Comparison of ENCODE assay signal across 1 cellular context in the genomic region with DNA sequence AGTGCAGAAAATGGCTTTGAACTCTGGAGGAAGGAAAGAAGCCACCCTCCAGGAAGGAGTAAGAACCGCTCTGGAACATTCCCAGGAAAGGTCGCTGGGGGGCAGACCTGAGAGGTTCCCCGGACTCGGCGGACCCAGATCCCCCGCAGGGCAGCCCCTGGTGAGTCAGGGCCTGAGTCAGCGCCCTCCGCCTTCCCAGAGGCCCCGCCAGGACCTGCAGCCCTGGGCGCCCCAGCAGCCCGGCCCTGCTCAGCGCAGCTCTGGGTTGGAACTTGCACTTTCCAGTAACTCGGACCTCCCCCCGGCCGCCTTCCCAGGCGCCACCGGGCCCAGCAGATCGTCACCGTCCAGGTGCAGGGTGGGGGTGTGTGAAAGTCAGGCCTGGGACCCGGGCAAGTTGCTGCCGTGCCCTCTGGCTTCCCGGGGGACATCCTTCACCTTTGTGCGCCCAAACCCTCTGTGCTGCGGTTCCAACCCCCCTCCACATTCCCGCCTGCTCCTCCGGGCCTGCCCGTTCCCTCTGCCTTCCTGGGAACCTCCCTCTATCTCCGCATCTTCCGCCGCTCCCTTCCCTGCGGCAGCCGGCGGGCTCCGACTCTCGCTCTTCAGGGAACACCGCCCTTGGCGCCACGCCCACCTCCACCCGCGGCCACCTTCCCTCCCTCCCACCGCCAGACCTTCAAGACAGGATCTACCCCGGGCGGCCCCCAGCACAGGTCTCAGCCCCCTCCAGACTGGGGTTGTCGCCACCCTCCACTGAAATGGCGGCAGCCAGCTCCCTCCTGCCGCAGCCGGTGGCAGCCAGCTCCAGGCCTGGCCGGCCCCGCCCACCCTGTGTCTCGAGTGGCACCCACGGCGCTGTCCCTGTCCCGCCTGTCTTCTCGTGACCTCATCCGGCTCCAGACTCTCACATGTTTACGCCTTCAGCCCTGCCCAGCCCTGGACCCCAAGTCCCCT.
A peak's percentile ranks its signal among the peaks of the same experiment; 100 is the strongest.
TF ChIP-seq lines count a peak whose summit lies in the region.

No MANE protein-coding gene starts in this region.

TF ChIP-seq in HepG2, 621 proteins besides CTCF, POLR2A, EP300 and RAD21 (continued from another document and continues in another):
- TF ChIP-seq, protein P1, sequence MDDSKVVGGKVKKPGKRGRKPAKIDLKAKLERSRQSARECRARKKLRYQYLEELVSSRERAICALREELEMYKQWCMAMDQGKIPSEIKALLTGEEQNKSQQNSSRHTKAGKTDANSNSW (CRISPR knock-in tag; IDR thresholded peaks at IDR 0.05; ENCODE audit: borderline replicate concordance): no peak
- TF ChIP-seq PHF8 (CRISPR knock-in tag; IDR thresholded peaks at IDR 0.05) (peak; percentile 84), ZSCAN22 (CRISPR knock-in tag; IDR thresholded peaks at IDR 0.05) (no peak), HOXA7 (CRISPR knock-in tag; IDR thresholded peaks at IDR 0.05) (no peak), DNMT1 (CRISPR knock-in tag; IDR thresholded peaks at IDR 0.05) (no peak), ZNF207 (IDR thresholded peaks at IDR 0.05; ENCODE audit: borderline replicate concordance) (no peak), MTF1 (CRISPR knock-in tag; IDR thresholded peaks at IDR 0.05) (no peak), ZNF841 (CRISPR knock-in tag; IDR thresholded peaks at IDR 0.05; ENCODE audit: borderline replicate concordance) (no peak), SIX1 (CRISPR knock-in tag; IDR thresholded peaks at IDR 0.05; ENCODE audit: borderline replicate concordance) (no peak), ZNF891 (CRISPR knock-in tag; IDR thresholded peaks at IDR 0.05) (no peak), HOXA5 (CRISPR knock-in tag; IDR thresholded peaks at IDR 0.05) (peak; percentile 64; the same call in 1 of the 2 replicates), ATAD3A (CRISPR knock-in tag; IDR thresholded peaks at IDR 0.05) (no peak), TOPORS (CRISPR knock-in tag; IDR thresholded peaks at IDR 0.05) (no peak), ARID2 (CRISPR knock-in tag; IDR thresholded peaks at IDR 0.05; ENCODE audit: borderline replicate concordance) (no peak), ZZZ3 (CRISPR knock-in tag; IDR thresholded peaks at IDR 0.05; ENCODE audit: borderline replicate concordance) (no peak), ZNF224 (CRISPR knock-in tag; IDR thresholded peaks at IDR 0.05) (0 out of 2 replicates have a peak, but pooled peaks have one; percentile 72), ZFP62 (CRISPR knock-in tag; IDR thresholded peaks at IDR 0.05) (no peak), PAX8 (CRISPR knock-in tag; IDR thresholded peaks at IDR 0.05; ENCODE audit: borderline replicate concordance) (no peak), RELA (CRISPR knock-in tag; IDR thresholded peaks at IDR 0.05) (no peak), ISX (CRISPR knock-in tag; conservative IDR thresholded peaks at IDR 0.05) (no peak), KAT8 (CRISPR knock-in tag; IDR thresholded peaks at IDR 0.05) (peak; percentile 86), ZFP36L2 (CRISPR knock-in tag; IDR thresholded peaks at IDR 0.05) (no peak), TSC22D2 (CRISPR knock-in tag; IDR thresholded peaks at IDR 0.05; ENCODE audit: borderline replicate concordance) (no peak), ZNF766 (CRISPR knock-in tag; IDR thresholded peaks at IDR 0.05; ENCODE audit: borderline replicate concordance) (no peak), ZNF709 (CRISPR knock-in tag; IDR thresholded peaks at IDR 0.05) (no peak; the same call in 1 of the 2 replicates), HCFC1 (IDR thresholded peaks at IDR 0.05; ENCODE audit: low read depth, low read length) (no peak), ZNF292 (CRISPR knock-in tag; IDR thresholded peaks at IDR 0.05; ENCODE audit: borderline replicate concordance, low read depth) (peak; percentile 47; the same call in 1 of the 2 replicates), TGIF2 (CRISPR knock-in tag; IDR thresholded peaks at IDR 0.05) (peak; percentile 68), ZNF251 (CRISPR knock-in tag; IDR thresholded peaks at IDR 0.05) (no peak), MTF2 (CRISPR knock-in tag; IDR thresholded peaks at IDR 0.05; ENCODE audit: borderline replicate concordance) (peak; percentile 95), SMC3 (IDR thresholded peaks at IDR 0.05; ENCODE audit: low read length) (peak; percentile 59; the same call in 1 of the 2 replicates), ZSCAN20 (CRISPR knock-in tag; IDR thresholded peaks at IDR 0.05; ENCODE audit: borderline replicate concordance) (peak; percentile 32; the same call in 1 of the 2 replicates), SMAD3 (CRISPR knock-in tag; IDR thresholded peaks at IDR 0.05) (no peak), ZBTB8A (CRISPR knock-in tag; IDR thresholded peaks at IDR 0.05; ENCODE audit: borderline replicate concordance, low read depth) (no peak), ZSCAN30 (CRISPR knock-in tag; IDR thresholded peaks at IDR 0.05) (no peak)
- TF ChIP-seq, protein P2, sequence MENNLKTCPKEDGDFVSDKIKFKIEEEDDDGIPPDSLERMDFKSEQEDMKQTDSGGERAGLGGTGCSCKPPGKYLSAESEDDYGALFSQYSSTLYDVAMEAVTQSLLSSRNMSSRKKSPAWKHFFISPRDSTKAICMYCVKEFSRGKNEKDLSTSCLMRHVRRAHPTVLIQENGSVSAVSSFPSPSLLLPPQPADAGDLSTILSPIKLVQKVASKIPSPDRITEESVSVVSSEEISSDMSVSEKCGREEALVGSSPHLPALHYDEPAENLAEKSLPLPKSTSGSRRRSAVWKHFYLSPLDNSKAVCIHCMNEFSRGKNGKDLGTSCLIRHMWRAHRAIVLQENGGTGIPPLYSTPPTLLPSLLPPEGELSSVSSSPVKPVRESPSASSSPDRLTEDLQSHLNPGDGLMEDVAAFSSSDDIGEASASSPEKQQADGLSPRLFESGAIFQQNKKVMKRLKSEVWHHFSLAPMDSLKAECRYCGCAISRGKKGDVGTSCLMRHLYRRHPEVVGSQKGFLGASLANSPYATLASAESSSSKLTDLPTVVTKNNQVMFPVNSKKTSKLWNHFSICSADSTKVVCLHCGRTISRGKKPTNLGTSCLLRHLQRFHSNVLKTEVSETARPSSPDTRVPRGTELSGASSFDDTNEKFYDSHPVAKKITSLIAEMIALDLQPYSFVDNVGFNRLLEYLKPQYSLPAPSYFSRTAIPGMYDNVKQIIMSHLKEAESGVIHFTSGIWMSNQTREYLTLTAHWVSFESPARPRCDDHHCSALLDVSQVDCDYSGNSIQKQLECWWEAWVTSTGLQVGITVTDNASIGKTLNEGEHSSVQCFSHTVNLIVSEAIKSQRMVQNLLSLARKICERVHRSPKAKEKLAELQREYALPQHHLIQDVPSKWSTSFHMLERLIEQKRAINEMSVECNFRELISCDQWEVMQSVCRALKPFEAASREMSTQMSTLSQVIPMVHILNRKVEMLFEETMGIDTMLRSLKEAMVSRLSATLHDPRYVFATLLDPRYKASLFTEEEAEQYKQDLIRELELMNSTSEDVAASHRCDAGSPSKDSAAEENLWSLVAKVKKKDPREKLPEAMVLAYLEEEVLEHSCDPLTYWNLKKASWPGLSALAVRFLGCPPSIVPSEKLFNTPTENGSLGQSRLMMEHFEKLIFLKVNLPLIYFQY (CRISPR knock-in tag; IDR thresholded peaks at IDR 0.05; ENCODE audit: borderline replicate concordance): peak; percentile 93
- TF ChIP-seq, protein P3, sequence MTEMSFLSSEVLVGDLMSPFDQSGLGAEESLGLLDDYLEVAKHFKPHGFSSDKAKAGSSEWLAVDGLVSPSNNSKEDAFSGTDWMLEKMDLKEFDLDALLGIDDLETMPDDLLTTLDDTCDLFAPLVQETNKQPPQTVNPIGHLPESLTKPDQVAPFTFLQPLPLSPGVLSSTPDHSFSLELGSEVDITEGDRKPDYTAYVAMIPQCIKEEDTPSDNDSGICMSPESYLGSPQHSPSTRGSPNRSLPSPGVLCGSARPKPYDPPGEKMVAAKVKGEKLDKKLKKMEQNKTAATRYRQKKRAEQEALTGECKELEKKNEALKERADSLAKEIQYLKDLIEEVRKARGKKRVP (CRISPR knock-in tag; IDR thresholded peaks at IDR 0.05): no peak
- TF ChIP-seq, protein P4, sequence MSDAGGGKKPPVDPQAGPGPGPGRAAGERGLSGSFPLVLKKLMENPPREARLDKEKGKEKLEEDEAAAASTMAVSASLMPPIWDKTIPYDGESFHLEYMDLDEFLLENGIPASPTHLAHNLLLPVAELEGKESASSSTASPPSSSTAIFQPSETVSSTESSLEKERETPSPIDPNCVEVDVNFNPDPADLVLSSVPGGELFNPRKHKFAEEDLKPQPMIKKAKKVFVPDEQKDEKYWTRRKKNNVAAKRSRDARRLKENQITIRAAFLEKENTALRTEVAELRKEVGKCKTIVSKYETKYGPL (CRISPR knock-in tag; IDR thresholded peaks at IDR 0.05): no peak
- TF ChIP-seq, protein P5, sequence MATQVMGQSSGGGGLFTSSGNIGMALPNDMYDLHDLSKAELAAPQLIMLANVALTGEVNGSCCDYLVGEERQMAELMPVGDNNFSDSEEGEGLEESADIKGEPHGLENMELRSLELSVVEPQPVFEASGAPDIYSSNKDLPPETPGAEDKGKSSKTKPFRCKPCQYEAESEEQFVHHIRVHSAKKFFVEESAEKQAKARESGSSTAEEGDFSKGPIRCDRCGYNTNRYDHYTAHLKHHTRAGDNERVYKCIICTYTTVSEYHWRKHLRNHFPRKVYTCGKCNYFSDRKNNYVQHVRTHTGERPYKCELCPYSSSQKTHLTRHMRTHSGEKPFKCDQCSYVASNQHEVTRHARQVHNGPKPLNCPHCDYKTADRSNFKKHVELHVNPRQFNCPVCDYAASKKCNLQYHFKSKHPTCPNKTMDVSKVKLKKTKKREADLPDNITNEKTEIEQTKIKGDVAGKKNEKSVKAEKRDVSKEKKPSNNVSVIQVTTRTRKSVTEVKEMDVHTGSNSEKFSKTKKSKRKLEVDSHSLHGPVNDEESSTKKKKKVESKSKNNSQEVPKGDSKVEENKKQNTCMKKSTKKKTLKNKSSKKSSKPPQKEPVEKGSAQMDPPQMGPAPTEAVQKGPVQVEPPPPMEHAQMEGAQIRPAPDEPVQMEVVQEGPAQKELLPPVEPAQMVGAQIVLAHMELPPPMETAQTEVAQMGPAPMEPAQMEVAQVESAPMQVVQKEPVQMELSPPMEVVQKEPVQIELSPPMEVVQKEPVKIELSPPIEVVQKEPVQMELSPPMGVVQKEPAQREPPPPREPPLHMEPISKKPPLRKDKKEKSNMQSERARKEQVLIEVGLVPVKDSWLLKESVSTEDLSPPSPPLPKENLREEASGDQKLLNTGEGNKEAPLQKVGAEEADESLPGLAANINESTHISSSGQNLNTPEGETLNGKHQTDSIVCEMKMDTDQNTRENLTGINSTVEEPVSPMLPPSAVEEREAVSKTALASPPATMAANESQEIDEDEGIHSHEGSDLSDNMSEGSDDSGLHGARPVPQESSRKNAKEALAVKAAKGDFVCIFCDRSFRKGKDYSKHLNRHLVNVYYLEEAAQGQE (IDR thresholded peaks at IDR 0.05; ENCODE audit: borderline replicate concordance in 1 of 2, low read depth in 1 of 2, low read length in 2 of 2): no peak
- TF ChIP-seq, protein P6, sequence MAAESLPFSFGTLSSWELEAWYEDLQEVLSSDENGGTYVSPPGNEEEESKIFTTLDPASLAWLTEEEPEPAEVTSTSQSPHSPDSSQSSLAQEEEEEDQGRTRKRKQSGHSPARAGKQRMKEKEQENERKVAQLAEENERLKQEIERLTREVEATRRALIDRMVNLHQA (CRISPR knock-in tag; IDR thresholded peaks at IDR 0.05): no peak
- TF ChIP-seq, protein P7, sequence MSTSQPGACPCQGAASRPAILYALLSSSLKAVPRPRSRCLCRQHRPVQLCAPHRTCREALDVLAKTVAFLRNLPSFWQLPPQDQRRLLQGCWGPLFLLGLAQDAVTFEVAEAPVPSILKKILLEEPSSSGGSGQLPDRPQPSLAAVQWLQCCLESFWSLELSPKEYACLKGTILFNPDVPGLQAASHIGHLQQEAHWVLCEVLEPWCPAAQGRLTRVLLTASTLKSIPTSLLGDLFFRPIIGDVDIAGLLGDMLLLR (CRISPR knock-in tag; IDR thresholded peaks at IDR 0.05): peak; percentile 53; the same call in 1 of the 2 replicates
- TF ChIP-seq, protein P8, sequence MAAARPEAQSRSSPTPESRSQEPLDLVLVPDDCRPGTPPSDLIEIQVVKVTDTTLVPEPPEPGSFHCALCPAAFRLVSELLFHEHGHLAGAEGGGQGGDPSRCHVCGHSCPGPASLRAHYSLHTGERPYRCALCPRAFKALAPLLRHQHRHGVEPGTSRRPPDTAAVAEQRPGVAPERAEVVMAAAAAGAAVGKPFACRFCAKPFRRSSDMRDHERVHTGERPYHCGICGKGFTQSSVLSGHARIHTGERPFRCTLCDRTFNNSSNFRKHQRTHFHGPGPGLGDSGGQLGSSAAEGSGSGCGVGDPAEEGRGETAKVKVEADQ (CRISPR knock-in tag; IDR thresholded peaks at IDR 0.05; ENCODE audit: borderline replicate concordance): no peak; the same call in 1 of the 2 replicates
- TF ChIP-seq, protein P9, sequence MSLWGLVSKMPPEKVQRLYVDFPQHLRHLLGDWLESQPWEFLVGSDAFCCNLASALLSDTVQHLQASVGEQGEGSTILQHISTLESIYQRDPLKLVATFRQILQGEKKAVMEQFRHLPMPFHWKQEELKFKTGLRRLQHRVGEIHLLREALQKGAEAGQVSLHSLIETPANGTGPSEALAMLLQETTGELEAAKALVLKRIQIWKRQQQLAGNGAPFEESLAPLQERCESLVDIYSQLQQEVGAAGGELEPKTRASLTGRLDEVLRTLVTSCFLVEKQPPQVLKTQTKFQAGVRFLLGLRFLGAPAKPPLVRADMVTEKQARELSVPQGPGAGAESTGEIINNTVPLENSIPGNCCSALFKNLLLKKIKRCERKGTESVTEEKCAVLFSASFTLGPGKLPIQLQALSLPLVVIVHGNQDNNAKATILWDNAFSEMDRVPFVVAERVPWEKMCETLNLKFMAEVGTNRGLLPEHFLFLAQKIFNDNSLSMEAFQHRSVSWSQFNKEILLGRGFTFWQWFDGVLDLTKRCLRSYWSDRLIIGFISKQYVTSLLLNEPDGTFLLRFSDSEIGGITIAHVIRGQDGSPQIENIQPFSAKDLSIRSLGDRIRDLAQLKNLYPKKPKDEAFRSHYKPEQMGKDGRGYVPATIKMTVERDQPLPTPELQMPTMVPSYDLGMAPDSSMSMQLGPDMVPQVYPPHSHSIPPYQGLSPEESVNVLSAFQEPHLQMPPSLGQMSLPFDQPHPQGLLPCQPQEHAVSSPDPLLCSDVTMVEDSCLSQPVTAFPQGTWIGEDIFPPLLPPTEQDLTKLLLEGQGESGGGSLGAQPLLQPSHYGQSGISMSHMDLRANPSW (CRISPR knock-in tag; IDR thresholded peaks at IDR 0.05; ENCODE audit: borderline replicate concordance): no peak
- TF ChIP-seq, protein P10, sequence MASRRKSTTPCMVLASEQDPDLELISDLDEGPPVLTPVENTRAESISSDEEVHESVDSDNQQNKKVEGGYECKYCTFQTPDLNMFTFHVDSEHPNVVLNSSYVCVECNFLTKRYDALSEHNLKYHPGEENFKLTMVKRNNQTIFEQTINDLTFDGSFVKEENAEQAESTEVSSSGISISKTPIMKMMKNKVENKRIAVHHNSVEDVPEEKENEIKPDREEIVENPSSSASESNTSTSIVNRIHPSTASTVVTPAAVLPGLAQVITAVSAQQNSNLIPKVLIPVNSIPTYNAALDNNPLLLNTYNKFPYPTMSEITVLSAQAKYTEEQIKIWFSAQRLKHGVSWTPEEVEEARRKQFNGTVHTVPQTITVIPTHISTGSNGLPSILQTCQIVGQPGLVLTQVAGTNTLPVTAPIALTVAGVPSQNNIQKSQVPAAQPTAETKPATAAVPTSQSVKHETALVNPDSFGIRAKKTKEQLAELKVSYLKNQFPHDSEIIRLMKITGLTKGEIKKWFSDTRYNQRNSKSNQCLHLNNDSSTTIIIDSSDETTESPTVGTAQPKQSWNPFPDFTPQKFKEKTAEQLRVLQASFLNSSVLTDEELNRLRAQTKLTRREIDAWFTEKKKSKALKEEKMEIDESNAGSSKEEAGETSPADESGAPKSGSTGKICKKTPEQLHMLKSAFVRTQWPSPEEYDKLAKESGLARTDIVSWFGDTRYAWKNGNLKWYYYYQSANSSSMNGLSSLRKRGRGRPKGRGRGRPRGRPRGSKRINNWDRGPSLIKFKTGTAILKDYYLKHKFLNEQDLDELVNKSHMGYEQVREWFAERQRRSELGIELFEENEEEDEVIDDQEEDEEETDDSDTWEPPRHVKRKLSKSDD (CRISPR knock-in tag; IDR thresholded peaks at IDR 0.05; ENCODE audit: low read depth): no peak; the same call in 1 of the 2 replicates
